In genomic region chr13:20566917-20567755, GRCh38 we compare ENCODE assay signal across 1 cellular context.
A peak's percentile ranks its signal among the peaks of the same experiment; 100 is the strongest.
TF ChIP-seq lines count a peak whose summit lies in the region.

Gene IFT88 (plus strand): TSS chr13:20567157. CDS start chr13:20574386, 7,229 bp downstream.

TF ChIP-seq in HepG2, 621 proteins besides CTCF, POLR2A, EP300 and RAD21 (continued from another document and continues in another):
- TF ChIP-seq, protein P1, sequence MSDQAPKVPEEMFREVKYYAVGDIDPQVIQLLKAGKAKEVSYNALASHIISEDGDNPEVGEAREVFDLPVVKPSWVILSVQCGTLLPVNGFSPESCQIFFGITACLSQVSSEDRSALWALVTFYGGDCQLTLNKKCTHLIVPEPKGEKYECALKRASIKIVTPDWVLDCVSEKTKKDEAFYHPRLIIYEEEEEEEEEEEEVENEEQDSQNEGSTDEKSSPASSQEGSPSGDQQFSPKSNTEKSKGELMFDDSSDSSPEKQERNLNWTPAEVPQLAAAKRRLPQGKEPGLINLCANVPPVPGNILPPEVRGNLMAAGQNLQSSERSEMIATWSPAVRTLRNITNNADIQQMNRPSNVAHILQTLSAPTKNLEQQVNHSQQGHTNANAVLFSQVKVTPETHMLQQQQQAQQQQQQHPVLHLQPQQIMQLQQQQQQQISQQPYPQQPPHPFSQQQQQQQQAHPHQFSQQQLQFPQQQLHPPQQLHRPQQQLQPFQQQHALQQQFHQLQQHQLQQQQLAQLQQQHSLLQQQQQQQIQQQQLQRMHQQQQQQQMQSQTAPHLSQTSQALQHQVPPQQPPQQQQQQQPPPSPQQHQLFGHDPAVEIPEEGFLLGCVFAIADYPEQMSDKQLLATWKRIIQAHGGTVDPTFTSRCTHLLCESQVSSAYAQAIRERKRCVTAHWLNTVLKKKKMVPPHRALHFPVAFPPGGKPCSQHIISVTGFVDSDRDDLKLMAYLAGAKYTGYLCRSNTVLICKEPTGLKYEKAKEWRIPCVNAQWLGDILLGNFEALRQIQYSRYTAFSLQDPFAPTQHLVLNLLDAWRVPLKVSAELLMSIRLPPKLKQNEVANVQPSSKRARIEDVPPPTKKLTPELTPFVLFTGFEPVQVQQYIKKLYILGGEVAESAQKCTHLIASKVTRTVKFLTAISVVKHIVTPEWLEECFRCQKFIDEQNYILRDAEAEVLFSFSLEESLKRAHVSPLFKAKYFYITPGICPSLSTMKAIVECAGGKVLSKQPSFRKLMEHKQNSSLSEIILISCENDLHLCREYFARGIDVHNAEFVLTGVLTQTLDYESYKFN (CRISPR knock-in tag; conservative IDR thresholded peaks at IDR 0.05): peak; percentile 66
- TF ChIP-seq ZNF660 (CRISPR knock-in tag; IDR thresholded peaks at IDR 0.05; ENCODE audit: borderline replicate concordance, low read depth) (no peak), CHD2 (IDR thresholded peaks at IDR 0.05; ENCODE audit: low read depth, low read length) (no peak), KLF15 (CRISPR knock-in tag; IDR thresholded peaks at IDR 0.05; ENCODE audit: borderline replicate concordance) (no peak; the same call in 1 of the 2 replicates), MED8 (CRISPR knock-in tag; IDR thresholded peaks at IDR 0.05; ENCODE audit: insufficient replicate concordance) (no peak), ZNF160 (CRISPR knock-in tag; IDR thresholded peaks at IDR 0.05) (peak; percentile 75; the same call in 1 of the 2 replicates), KLF16 (CRISPR knock-in tag; IDR thresholded peaks at IDR 0.05) (peak in 1 of 2 experiments; percentile 21; a peak in 1 of 4 replicates), MAZ (IDR thresholded peaks at IDR 0.05; ENCODE audit: borderline replicate concordance, low read depth, low read length) (peak; percentile 59; the same call in 1 of the 2 replicates), MAZ (CRISPR knock-in tag; IDR thresholded peaks at IDR 0.05; ENCODE audit: low read depth) (0 out of 2 replicates have a peak, but pooled peaks have one; percentile 18), FOXA1 (IDR thresholded peaks at IDR 0.05) (no peak), FOXA1 (CRISPR knock-in tag; IDR thresholded peaks at IDR 0.05) (peak; percentile 13; the same call in 1 of the 2 replicates), ZNF589 (CRISPR knock-in tag; conservative IDR thresholded peaks at IDR 0.05) (no peak), ZNF549 (CRISPR knock-in tag; IDR thresholded peaks at IDR 0.05) (no peak), ASH2L (IDR thresholded peaks at IDR 0.05; ENCODE audit: insufficient read length, low read depth, low read length) (peak; percentile 90), PHB2 (IDR thresholded peaks at IDR 0.05; ENCODE audit: partially characterized antibody) (no peak), ZBTB4 (CRISPR knock-in tag; IDR thresholded peaks at IDR 0.05; ENCODE audit: borderline replicate concordance) (0 out of 2 replicates have a peak, but pooled peaks have one; percentile 39), MXD4 (CRISPR knock-in tag; IDR thresholded peaks at IDR 0.05) (peak; percentile 67; the same call in 1 of the 2 replicates), HDAC6 (IDR thresholded peaks at IDR 0.05; ENCODE audit: low read depth, low read length) (no peak), AGO2 (optimal IDR thresholded peaks at IDR 0.05; ENCODE audit: low read depth, low read length) (peak; percentile 89), ZFP36L2 (CRISPR knock-in tag; IDR thresholded peaks at IDR 0.05) (no peak), SKI (IDR thresholded peaks at IDR 0.05; ENCODE audit: partially characterized antibody) (no peak), ZNF235 (CRISPR knock-in tag; IDR thresholded peaks at IDR 0.05; ENCODE audit: borderline replicate concordance) (0 out of 2 replicates have a peak, but pooled peaks have one; percentile 25), ZNF772 (CRISPR knock-in tag; IDR thresholded peaks at IDR 0.05) (no peak), ZGPAT (CRISPR knock-in tag; IDR thresholded peaks at IDR 0.05) (peak; percentile 64), HNRNPUL1 (IDR thresholded peaks at IDR 0.05; ENCODE audit: low read depth, low read length) (no peak), ATF7 (IDR thresholded peaks at IDR 0.05) (no peak), ATF7 (CRISPR knock-in tag; IDR thresholded peaks at IDR 0.05) (no peak), KLF13 (CRISPR knock-in tag; IDR thresholded peaks at IDR 0.05) (peak; percentile 65; the same call in 1 of the 2 replicates), GLI4 (CRISPR knock-in tag; IDR thresholded peaks at IDR 0.05; ENCODE audit: borderline replicate concordance) (no peak), ZNF354B (CRISPR knock-in tag; IDR thresholded peaks at IDR 0.05) (no peak), FOXA3 (CRISPR knock-in tag; IDR thresholded peaks at IDR 0.05) (no peak), CC2D1A (CRISPR knock-in tag; IDR thresholded peaks at IDR 0.05) (no peak), ZSCAN9 (CRISPR knock-in tag; IDR thresholded peaks at IDR 0.05; ENCODE audit: borderline replicate concordance) (no peak), ZNF652 (CRISPR knock-in tag; IDR thresholded peaks at IDR 0.05; ENCODE audit: borderline replicate concordance, low read depth) (no peak)
- TF ChIP-seq, protein P2, sequence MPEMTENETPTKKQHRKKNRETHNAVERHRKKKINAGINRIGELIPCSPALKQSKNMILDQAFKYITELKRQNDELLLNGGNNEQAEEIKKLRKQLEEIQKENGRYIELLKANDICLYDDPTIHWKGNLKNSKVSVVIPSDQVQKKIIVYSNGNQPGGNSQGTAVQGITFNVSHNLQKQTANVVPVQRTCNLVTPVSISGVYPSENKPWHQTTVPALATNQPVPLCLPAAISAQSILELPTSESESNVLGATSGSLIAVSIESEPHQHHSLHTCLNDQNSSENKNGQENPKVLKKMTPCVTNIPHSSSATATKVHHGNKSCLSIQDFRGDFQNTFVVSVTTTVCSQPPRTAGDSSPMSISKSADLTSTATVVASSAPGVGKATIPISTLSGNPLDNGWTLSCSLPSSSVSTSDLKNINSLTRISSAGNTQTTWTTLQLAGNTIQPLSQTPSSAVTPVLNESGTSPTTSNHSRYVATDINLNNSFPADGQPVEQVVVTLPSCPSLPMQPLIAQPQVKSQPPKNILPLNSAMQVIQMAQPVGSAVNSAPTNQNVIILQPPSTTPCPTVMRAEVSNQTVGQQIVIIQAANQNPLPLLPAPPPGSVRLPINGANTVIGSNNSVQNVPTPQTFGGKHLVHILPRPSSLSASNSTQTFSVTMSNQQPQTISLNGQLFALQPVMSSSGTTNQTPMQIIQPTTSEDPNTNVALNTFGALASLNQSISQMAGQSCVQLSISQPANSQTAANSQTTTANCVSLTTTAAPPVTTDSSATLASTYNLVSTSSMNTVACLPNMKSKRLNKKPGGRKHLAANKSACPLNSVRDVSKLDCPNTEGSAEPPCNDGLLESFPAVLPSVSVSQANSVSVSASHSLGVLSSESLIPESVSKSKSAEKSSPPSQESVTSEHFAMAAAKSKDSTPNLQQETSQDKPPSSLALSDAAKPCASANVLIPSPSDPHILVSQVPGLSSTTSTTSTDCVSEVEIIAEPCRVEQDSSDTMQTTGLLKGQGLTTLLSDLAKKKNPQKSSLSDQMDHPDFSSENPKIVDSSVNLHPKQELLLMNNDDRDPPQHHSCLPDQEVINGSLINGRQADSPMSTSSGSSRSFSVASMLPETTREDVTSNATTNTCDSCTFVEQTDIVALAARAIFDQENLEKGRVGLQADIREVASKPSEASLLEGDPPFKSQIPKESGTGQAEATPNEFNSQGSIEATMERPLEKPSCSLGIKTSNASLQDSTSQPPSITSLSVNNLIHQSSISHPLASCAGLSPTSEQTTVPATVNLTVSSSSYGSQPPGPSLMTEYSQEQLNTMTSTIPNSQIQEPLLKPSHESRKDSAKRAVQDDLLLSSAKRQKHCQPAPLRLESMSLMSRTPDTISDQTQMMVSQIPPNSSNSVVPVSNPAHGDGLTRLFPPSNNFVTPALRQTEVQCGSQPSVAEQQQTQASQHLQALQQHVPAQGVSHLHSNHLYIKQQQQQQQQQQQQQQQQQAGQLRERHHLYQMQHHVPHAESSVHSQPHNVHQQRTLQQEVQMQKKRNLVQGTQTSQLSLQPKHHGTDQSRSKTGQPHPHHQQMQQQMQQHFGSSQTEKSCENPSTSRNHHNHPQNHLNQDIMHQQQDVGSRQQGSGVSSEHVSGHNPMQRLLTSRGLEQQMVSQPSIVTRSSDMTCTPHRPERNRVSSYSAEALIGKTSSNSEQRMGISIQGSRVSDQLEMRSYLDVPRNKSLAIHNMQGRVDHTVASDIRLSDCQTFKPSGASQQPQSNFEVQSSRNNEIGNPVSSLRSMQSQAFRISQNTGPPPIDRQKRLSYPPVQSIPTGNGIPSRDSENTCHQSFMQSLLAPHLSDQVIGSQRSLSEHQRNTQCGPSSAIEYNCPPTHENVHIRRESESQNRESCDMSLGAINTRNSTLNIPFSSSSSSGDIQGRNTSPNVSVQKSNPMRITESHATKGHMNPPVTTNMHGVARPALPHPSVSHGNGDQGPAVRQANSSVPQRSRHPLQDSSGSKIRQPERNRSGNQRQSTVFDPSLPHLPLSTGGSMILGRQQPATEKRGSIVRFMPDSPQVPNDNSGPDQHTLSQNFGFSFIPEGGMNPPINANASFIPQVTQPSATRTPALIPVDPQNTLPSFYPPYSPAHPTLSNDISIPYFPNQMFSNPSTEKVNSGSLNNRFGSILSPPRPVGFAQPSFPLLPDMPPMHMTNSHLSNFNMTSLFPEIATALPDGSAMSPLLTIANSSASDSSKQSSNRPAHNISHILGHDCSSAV (CRISPR knock-in tag; IDR thresholded peaks at IDR 0.05; ENCODE audit: borderline replicate concordance): no peak
- TF ChIP-seq, protein P3, sequence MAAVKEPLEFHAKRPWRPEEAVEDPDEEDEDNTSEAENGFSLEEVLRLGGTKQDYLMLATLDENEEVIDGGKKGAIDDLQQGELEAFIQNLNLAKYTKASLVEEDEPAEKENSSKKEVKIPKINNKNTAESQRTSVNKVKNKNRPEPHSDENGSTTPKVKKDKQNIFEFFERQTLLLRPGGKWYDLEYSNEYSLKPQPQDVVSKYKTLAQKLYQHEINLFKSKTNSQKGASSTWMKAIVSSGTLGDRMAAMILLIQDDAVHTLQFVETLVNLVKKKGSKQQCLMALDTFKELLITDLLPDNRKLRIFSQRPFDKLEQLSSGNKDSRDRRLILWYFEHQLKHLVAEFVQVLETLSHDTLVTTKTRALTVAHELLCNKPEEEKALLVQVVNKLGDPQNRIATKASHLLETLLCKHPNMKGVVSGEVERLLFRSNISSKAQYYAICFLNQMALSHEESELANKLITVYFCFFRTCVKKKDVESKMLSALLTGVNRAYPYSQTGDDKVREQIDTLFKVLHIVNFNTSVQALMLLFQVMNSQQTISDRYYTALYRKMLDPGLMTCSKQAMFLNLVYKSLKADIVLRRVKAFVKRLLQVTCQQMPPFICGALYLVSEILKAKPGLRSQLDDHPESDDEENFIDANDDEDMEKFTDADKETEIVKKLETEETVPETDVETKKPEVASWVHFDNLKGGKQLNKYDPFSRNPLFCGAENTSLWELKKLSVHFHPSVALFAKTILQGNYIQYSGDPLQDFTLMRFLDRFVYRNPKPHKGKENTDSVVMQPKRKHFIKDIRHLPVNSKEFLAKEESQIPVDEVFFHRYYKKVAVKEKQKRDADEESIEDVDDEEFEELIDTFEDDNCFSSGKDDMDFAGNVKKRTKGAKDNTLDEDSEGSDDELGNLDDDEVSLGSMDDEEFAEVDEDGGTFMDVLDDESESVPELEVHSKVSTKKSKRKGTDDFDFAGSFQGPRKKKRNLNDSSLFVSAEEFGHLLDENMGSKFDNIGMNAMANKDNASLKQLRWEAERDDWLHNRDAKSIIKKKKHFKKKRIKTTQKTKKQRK (IDR thresholded peaks at IDR 0.05; ENCODE audit: low read length): no peak
- TF ChIP-seq, protein P4, sequence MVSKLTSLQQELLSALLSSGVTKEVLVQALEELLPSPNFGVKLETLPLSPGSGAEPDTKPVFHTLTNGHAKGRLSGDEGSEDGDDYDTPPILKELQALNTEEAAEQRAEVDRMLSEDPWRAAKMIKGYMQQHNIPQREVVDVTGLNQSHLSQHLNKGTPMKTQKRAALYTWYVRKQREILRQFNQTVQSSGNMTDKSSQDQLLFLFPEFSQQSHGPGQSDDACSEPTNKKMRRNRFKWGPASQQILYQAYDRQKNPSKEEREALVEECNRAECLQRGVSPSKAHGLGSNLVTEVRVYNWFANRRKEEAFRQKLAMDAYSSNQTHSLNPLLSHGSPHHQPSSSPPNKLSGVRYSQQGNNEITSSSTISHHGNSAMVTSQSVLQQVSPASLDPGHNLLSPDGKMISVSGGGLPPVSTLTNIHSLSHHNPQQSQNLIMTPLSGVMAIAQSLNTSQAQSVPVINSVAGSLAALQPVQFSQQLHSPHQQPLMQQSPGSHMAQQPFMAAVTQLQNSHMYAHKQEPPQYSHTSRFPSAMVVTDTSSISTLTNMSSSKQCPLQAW (CRISPR knock-in tag; IDR thresholded peaks at IDR 0.05): 0 out of 2 replicates have a peak, but pooled peaks have one; percentile 48
